Comparison of ENCODE assay signal across 1 cellular context in genomic region chr19:32982488-32982887, GRCh38. TPM values are rescaled to one million over a fixed set of nuclear protein-coding genes. Genes with fewer than 3 reads are reported as not detected.
"Had no signal": no experiment of that assay in that cellular context is flagged by ENCODE, and none has a peak within 500 bp of the region (broad histone marks: within the 10 kb centered on the region; RNA-seq: fewer than 3 reads in every experiment).

No MANE protein-coding gene starts in this region.

RNA-seq across cellular contexts. Expression of gene FAAP24, which starts 10.4 kb away (rescaled TPM):
- total RNA-seq: ascending aorta had no signal
